In the genomic region with DNA sequence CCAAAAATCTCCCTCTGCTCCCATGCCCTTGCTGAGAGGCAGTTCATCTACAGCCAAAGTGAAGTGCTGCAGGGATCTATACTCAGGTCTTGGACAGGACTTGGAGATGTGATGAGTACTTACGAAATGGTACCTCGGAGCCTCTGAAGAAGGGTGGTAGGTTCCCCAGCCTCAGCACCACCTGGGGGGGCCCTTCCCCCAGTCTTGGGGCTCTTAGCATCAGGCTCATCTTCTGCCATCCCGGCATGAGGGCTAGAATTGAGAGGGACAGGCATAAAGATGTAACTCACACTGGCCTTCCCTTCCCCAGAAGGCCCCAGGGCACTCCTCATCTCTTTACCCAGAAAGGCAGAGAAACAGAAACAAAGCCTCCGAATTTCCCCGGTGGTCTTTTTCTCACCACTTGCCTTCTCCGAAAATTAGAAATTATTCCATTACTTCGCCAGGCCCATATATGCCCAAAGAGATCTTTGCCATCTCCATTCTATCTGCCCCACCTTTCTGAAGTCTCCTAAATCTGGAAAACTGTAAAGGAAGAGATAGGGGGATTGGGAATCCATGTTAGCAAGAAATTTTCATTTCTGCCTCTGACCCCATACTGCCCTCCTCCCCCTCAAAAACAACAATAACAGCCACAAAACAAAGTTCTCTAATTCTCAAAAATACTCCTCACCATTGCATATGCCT, we compare ENCODE assay signal across 9 cellular contexts. TPM values are rescaled to one million over a fixed set of nuclear protein-coding genes. Genes with fewer than 3 reads are reported as not detected.
A peak's percentile ranks its signal among the peaks of the same experiment; 100 is the strongest.
DNase-seq lines count a peak whose midpoint lies in the region; ATAC-seq and TF ChIP-seq lines count a peak whose summit lies in the region.
"Had no signal": no experiment of that assay in that cellular context is flagged by ENCODE, and none has a peak within 500 bp of the region (broad histone marks: within the 10 kb centered on the region; RNA-seq: fewer than 3 reads in every experiment).

No MANE protein-coding gene starts in this region.

- WGBS in iPS DF 6.9 (ENCODE audit: insufficient coverage, insufficient read length): no CpG with 5 or more reads among the region's 7 CpGs
- WGBS in spleen, 5 donors: 30 to 41% (median 36%) methylated on average over 7 of the region's 7 CpGs

- ATAC-seq in HG03196 (IDR thresholded peaks at IDR 0.05; ENCODE audit: unreplicated experiment): no peak

- intact Hi-C loops in activated T-helper 1 cell treated with anti-CD3 and anti-CD28 coated beads, Interleukin-12 subunit alpha, Interleukin-12 subunit beta, Interleukin-2, Interleukin-4 antibody, amounts not matched to agents 30 ng/mL and 10 ng/mL and 1 ng/mL, durations not matched to agents 14 hours and 24 hours and 36 hours (cut with micrococcal nuclease): loop anchor here (5.0 kb wide), 3 partner anchors 196 to 491 kb away; partner anchors contain the start of genes C2CD4D, CDC42SE1 and TUFT1
- intact Hi-C loops in spleen (cut with DNase I; ENCODE audit: low total_unique reads): loop anchor here (10.0 kb wide), 1 partner anchor 61 kb away; the partner anchor contains the start of gene ZNF687

- TF ChIP-seq POLR2A in spleen (IDR thresholded peaks at IDR 0.05): no peak

- H3K4me1 Mint-ChIP-seq in activated T-helper 1 cell treated with anti-CD3 and anti-CD28 coated beads, Interleukin-12 subunit alpha, Interleukin-12 subunit beta, Interleukin-2, Interleukin-4 antibody, amounts not matched to agents 30 ng/mL and 10 ng/mL and 1 ng/mL, durations not matched to agents 14 hours and 24 hours and 36 hours (ENCODE audit: low read depth): peaks cover 45% of the 10 kb centered on the region

- peak; percentile 4 for DNase-seq in activated T-helper 1 cell treated with anti-CD3 and anti-CD28 coated beads, Interleukin-12 subunit alpha, Interleukin-12 subunit beta, Interleukin-2, Interleukin-4 antibody, amounts not matched to agents 30 ng/mL and 10 ng/mL and 1 ng/mL, durations not matched to agents 14 hours and 24 hours and 36 hours (ENCODE audit: low spot score)
- DNase-seq in iPS DF 6.9 (ENCODE audit: low read depth, low spot score) (no peak), spleen (no peak), NCI-H1048 (lab: John Stamatoyannopoulos, UW) (no peak), HCEC 1CT (no peak), UCSD-AML1 (lab: John Stamatoyannopoulos, UW; ENCODE audit: unreplicated experiment) (no peak)

- H3K9me3 Mint-ChIP-seq in activated T-helper 1 cell treated with anti-CD3 and anti-CD28 coated beads, Interleukin-12 subunit alpha, Interleukin-12 subunit beta, Interleukin-2, Interleukin-4 antibody, amounts not matched to agents 30 ng/mL and 10 ng/mL and 1 ng/mL, durations not matched to agents 14 hours and 24 hours and 36 hours: no peaks in the 10 kb centered on the region

- H3K27me3 ChIP-seq in iPS DF 6.9 (ENCODE audit: control insufficient read depth, insufficient read depth, low read length): no peaks in the 10 kb centered on the region
- H3K27me3 ChIP-seq in spleen (replicated peaks in 1 of 7): no peaks in the 10 kb centered on the region

- POLR2A ChIA-PET in HEK293 (lab: Yijun Ruan, JAX): interaction anchor here (0.6 kb wide), 1 partner anchor 92 kb away, joined by 3 read pairs; the partner anchor contains the start of gene PSMD4

- TF ChIP-seq CTCF in HEK293 (tag by site-specific recombination; IDR thresholded peaks at IDR 0.05) (no peak), spleen (IDR thresholded peaks at IDR 0.05 in 8 of 11, conservative IDR thresholded peaks at IDR 0.05 in 3 of 11) (no peak)

- CTCF ChIA-PET in HEK293 (lab: Yijun Ruan, JAX): no interaction called here

- H3K36me3 ChIP-seq in HEK293 (ENCODE audit: control insufficient read depth in 2 of 2, insufficient read depth in 1 of 2, low read length in 2 of 2): peaks cover 3 to 41% of the 10 kb centered on the region in 2 experiments; a peak in 2 of 3 replicates
- peaks cover 25% of the 10 kb centered on the region for H3K36me3 ChIP-seq in iPS DF 6.9 (ENCODE audit: control insufficient read depth, insufficient read depth, low read length)
- peaks cover 0 to 48% (median 37%) of the 10 kb centered on the region in 6 donors for H3K36me3 ChIP-seq in spleen

- H3K27me3 Mint-ChIP-seq in activated T-helper 1 cell treated with anti-CD3 and anti-CD28 coated beads, Interleukin-12 subunit alpha, Interleukin-12 subunit beta, Interleukin-2, Interleukin-4 antibody, amounts not matched to agents 30 ng/mL and 10 ng/mL and 1 ng/mL, durations not matched to agents 14 hours and 24 hours and 36 hours (ENCODE audit: insufficient read depth): no peaks in the 10 kb centered on the region

- H3K4me3 Mint-ChIP-seq in activated T-helper 1 cell treated with anti-CD3 and anti-CD28 coated beads, Interleukin-12 subunit alpha, Interleukin-12 subunit beta, Interleukin-2, Interleukin-4 antibody, amounts not matched to agents 30 ng/mL and 10 ng/mL and 1 ng/mL, durations not matched to agents 14 hours and 24 hours and 36 hours: peak overlapping the region; percentile 95

- peak overlapping the region; percentile 99 for H3K27ac Mint-ChIP-seq in activated T-helper 1 cell treated with anti-CD3 and anti-CD28 coated beads, Interleukin-12 subunit alpha, Interleukin-12 subunit beta, Interleukin-2, Interleukin-4 antibody, amounts not matched to agents 30 ng/mL and 10 ng/mL and 1 ng/mL, durations not matched to agents 14 hours and 24 hours and 36 hours

- H3K36me3 Mint-ChIP-seq in activated T-helper 1 cell treated with anti-CD3 and anti-CD28 coated beads, Interleukin-12 subunit alpha, Interleukin-12 subunit beta, Interleukin-2, Interleukin-4 antibody, amounts not matched to agents 30 ng/mL and 10 ng/mL and 1 ng/mL, durations not matched to agents 14 hours and 24 hours and 36 hours (ENCODE audit: low read depth): peaks cover 30% of the 10 kb centered on the region

- H3K4me3 ChIP-seq in HEK293 (ENCODE audit: low read depth, low read length) (peak overlapping the region; percentile 64), iPS DF 6.9 (ENCODE audit: low read length) (peak overlapping the region; percentile 48; the same call in 1 of the 2 replicates), spleen (peak overlapping the region; percentile 53 to 88 (median 62))

- peak overlapping the region; percentile 94 for H3K27ac ChIP-seq in HEK293 (ENCODE audit: extremely low read depth, low read depth, low read length)
- H3K27ac ChIP-seq in iPS DF 6.9 (ENCODE audit: low read length): no peak overlapping the region
- peak overlapping the region; percentile 87 to 98 (median 94) for H3K27ac ChIP-seq in spleen

- H3K9me3 ChIP-seq in HEK293 (ENCODE audit: control insufficient read depth, insufficient read depth, low read depth, low read length) (no peaks in the 10 kb centered on the region), iPS DF 6.9 (ENCODE audit: control insufficient read depth, insufficient read depth, low read length) (no peaks in the 10 kb centered on the region), spleen (peaks cover 0 to 10% (median 5%) of the 10 kb centered on the region in 8 donors)

- no peaks in the 10 kb centered on the region for H3K4me1 ChIP-seq in HEK293 (ENCODE audit: control insufficient read depth, insufficient read depth, low read length)
- peaks cover 1% of the 10 kb centered on the region; the same call in 1 of the 2 replicates for H3K4me1 ChIP-seq in iPS DF 6.9 (ENCODE audit: control insufficient read depth, insufficient read depth, low read length)
- peaks cover 13 to 64% (median 41%) of the 10 kb centered on the region in 6 donors for H3K4me1 ChIP-seq in spleen

TF ChIP-seq in HEK293, 187 proteins besides CTCF, POLR2A, EP300 and RAD21 (continues in another document):
- TF ChIP-seq ZNF585B (tag by site-specific recombination; IDR thresholded peaks at IDR 0.05): no peak
- TF ChIP-seq ZNF2 (tag by site-specific recombination; IDR thresholded peaks at IDR 0.05): no peak
- TF ChIP-seq, protein P1, sequence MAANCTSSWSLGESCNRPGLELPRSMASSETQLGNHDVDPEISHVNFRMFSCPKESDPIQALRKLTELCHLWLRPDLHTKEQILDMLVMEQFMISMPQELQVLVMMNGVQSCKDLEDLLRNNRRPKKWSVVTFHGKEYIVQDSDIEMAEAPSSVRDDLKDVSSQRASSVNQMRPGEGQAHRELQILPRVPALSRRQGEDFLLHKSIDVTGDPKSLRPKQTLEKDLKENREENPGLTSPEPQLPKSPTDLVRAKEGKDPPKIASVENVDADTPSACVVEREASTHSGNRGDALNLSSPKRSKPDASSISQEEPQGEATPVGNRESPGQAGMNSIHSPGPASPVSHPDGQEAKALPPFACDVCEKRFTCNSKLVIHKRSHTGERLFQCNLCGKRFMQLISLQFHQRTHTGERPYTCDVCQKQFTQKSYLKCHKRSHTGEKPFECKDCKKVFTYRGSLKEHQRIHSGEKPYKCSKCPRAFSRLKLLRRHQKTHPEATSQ (tag by site-specific recombination; IDR thresholded peaks at IDR 0.05): no peak
- TF ChIP-seq ZBTB26 (tag by site-specific recombination; optimal IDR thresholded peaks at IDR 0.05): no peak
- TF ChIP-seq ZNF561 (tag by site-specific recombination; IDR thresholded peaks at IDR 0.05; ENCODE audit: borderline replicate concordance): no peak

RNA-seq across cellular contexts. Expression of gene RFX5, which starts 0.8 kb away (rescaled TPM):
- 78.1 and 83.4 TPM in 2 replicates for total RNA-seq in activated T-helper 1 cell treated with anti-CD3 and anti-CD28 coated beads, Interleukin-12 subunit alpha, Interleukin-12 subunit beta, Interleukin-2, Interleukin-4 antibody, amounts not matched to agents 30 ng/mL and 10 ng/mL and 1 ng/mL, durations not matched to agents 14 hours and 24 hours and 36 hours
- 10 to 100 TPM; 75.9 to 96.1 (median 92.2) TPM for total RNA-seq in spleen
- polyA plus RNA-seq in spleen: 10 to 100 TPM; 30.8 to 57.8 (median 40.3) TPM

RNA-seq across cellular contexts. Expression of gene PI4KB, which starts 19.0 kb away (rescaled TPM):
- 52.4 and 54.7 TPM in 2 replicates for total RNA-seq in activated T-helper 1 cell treated with anti-CD3 and anti-CD28 coated beads, Interleukin-12 subunit alpha, Interleukin-12 subunit beta, Interleukin-2, Interleukin-4 antibody, amounts not matched to agents 30 ng/mL and 10 ng/mL and 1 ng/mL, durations not matched to agents 14 hours and 24 hours and 36 hours
- total RNA-seq in spleen: 10 to 100 TPM; 63.7 to 85.4 (median 69.5) TPM
- 10 to 100 TPM; 25.6 to 41.4 (median 30.8) TPM for polyA plus RNA-seq in spleen

RNA-seq across cellular contexts. Expression of gene SELENBP1, which starts 26.3 kb away (rescaled TPM):
- total RNA-seq in activated T-helper 1 cell treated with anti-CD3 and anti-CD28 coated beads, Interleukin-12 subunit alpha, Interleukin-12 subunit beta, Interleukin-2, Interleukin-4 antibody, amounts not matched to agents 30 ng/mL and 10 ng/mL and 1 ng/mL, durations not matched to agents 14 hours and 24 hours and 36 hours: not detected in 2 replicates
- total RNA-seq in spleen: 100 to 1,000 TPM in 2 of 7 donors, 10 to 100 TPM in 5; 56.1 to 114 (median 90.3) TPM
- 10 to 100 TPM; 17.3 to 77.8 (median 47.5) TPM for polyA plus RNA-seq in spleen
- total RNA-seq: HT1080 had no signal

RNA-seq across cellular contexts. Expression of gene PSMB4, which starts 53.1 kb away (rescaled TPM):
- 436 and 454 TPM in 2 replicates for total RNA-seq in activated T-helper 1 cell treated with anti-CD3 and anti-CD28 coated beads, Interleukin-12 subunit alpha, Interleukin-12 subunit beta, Interleukin-2, Interleukin-4 antibody, amounts not matched to agents 30 ng/mL and 10 ng/mL and 1 ng/mL, durations not matched to agents 14 hours and 24 hours and 36 hours
- 100 to 1,000 TPM; 184 to 219 (median 201) TPM for total RNA-seq in spleen
- polyA plus RNA-seq in spleen: 100 to 1,000 TPM; 320 to 371 (median 354) TPM

Comparison
In these comparisons a context has a peak if more than half of its experiments do, and no peak if none do; other contexts are left out.
1. RNA of gene SELENBP1, which starts 26.3 kb away (total RNA-seq): 56.1 to 114 TPM in spleen; not detected in activated T-helper 1 cell treated with anti-CD3 and anti-CD28 coated beads, Interleukin-12 subunit alpha, Interleukin-12 subunit beta, Interleukin-2, Interleukin-4 antibody, amounts not matched to agents 30 ng/mL and 10 ng/mL and 1 ng/mL, durations not matched to agents 14 hours and 24 hours and 36 hours; every median in the first group is over 10 times any median in the second.
2. Peak in every context shown above with its lines, with median percentiles within 50 percentile points of each other: H3K4me3 ChIP-seq.